Comparison of ENCODE assay signal across 8 cellular contexts in the genomic region with DNA sequence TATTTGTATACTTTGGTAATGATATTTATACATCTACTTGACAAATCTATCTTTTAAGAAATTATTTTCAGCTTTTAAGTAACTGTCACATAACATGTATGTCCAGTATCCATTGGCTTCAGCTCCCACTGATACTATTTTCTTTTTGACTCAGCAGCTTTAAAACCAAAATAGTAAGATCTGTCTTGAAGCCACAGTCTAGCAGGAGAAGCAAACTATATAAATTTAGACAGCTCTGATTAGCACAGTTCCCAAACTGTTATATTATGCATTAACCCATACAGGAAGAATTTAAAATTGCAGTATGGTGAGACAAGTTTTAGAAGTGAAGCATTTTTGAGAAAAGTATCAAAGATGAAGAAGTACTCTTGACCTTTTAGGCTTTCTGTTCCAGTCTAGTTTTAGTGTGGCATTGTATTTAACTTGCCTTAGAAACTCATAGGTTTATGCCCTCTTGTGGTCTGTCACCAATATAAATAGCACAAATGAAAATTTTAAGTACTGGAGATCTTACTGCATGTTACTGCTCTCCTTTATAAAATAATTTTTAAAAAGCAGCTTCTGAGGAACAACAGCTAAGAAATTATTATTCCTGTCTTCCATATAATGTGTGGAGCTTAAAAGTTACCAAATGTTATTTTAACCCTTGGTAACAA. TPM values are rescaled to one million over a fixed set of nuclear protein-coding genes. Genes with fewer than 3 reads are reported as not detected.
DNase-seq lines count a peak whose midpoint lies in the region; ATAC-seq and TF ChIP-seq lines count a peak whose summit lies in the region.

No MANE protein-coding gene starts in this region.

- peak; percentile 53 for TF ChIP-seq CTCF in BE2C (IDR thresholded peaks at IDR 0.05; ENCODE audit: low read depth, low read length)

- H3K9me3 Mint-ChIP-seq in immature natural killer cell = no peaks in the 10 kb centered on the region

- H3K27me3 Mint-ChIP-seq in immature natural killer cell (ENCODE audit: low read depth in 3 of 3) (peaks cover 0 to 2% (median 0%) of the 10 kb centered on the region in 3 donors), T-helper 17 cell (no peaks in the 10 kb centered on the region)

- H3K9me3 ChIP-seq in BE2C (no peaks in the 10 kb centered on the region), T-helper 17 cell (ENCODE audit: control insufficient read depth, low read length, poor library complexity, severe bottlenecking) (no peaks in the 10 kb centered on the region)

- H3K36me3 ChIP-seq in BE2C = no peaks in the 10 kb centered on the region

- H3K4me3 Mint-ChIP-seq in immature natural killer cell (peak overlapping the region; percentile 1 to 58 (median 20)), T-helper 17 cell (no peak overlapping the region)

- H3K4me1 ChIP-seq in BE2C = peaks cover 15% of the 10 kb centered on the region

- H3K27ac Mint-ChIP-seq in immature natural killer cell = peak overlapping the region in 1 of 6 donors; percentile 26
- H3K27ac Mint-ChIP-seq in T-helper 17 cell = no peak overlapping the region

- H3K4me1 Mint-ChIP-seq in immature natural killer cell (peaks cover 73 to 95% of the 10 kb centered on the region in 2 donors), T-helper 17 cell (peaks cover 60% of the 10 kb centered on the region)

- ATAC-seq in GM18867 (IDR thresholded peaks at IDR 0.05; ENCODE audit: unreplicated experiment) (peak; percentile 46), T-helper 17 cell (no peak)

- H3K4me3 ChIP-seq in BE2C (ENCODE audit: low read depth, low read length) = no peak overlapping the region

- H3K27me3 ChIP-seq in BE2C = no peaks in the 10 kb centered on the region

- no peaks in the 10 kb centered on the region for H3K36me3 Mint-ChIP-seq in immature natural killer cell
- no peaks in the 10 kb centered on the region for H3K36me3 Mint-ChIP-seq in T-helper 17 cell (ENCODE audit: low read depth)

- DNase-seq in BE2C = no peak
- peak; percentile 19 for DNase-seq in RPMI7951 (ENCODE audit: low read depth)
- DNase-seq in immature natural killer cell = peak in 2 of 3 donors; percentile 10 to 20
- no peak for DNase-seq in stimulated activated CD4-positive, alpha-beta T cell treated with anti-CD3 and anti-CD28 coated beads, Interleukin-2, amount 100 ng/mL, for 24 hours
- DNase-seq in GM19238 (ENCODE audit: insufficient read length, low spot score) = no peak
- no peak for DNase-seq in T-helper 17 cell
- no peak for DNase-seq in KG1 (lab: John Stamatoyannopoulos, UW)

RNA-seq across cellular contexts. Expression of gene URI1, which starts 24.7 kb away (rescaled TPM):
- 78.3 TPM for polyA plus RNA-seq in BE2C (2012; ENCODE audit: insufficient read depth, insufficient read length, low read depth)
- total RNA-seq in RPMI7951 (2014; rRNA removed; shearing (Covaris generic)) = 49.8 and 77.7 TPM in 2 replicates
- 10 to 100 TPM; 15.6 to 24.6 (median 18.1) TPM for polyA plus RNA-seq in immature natural killer cell
- total RNA-seq in T-helper 17 cell = 10 to 100 TPM; 67.6 to 70.9 TPM

Comparison
In these comparisons a context has a peak if more than half of its experiments do, and no peak if none do; other contexts are left out.
1. DNase-seq: peak in RPMI7951 (single experiment) and immature natural killer cell (2 of 3); none in BE2C (single experiment), stimulated activated CD4-positive, alpha-beta T cell treated with anti-CD3 and anti-CD28 coated beads, Interleukin-2, amount 100 ng/mL, for 24 hours (0 of 2), GM19238 (single experiment), T-helper 17 cell (0 of 3) and KG1 (single experiment).